Comparison of ENCODE assay signal across 18 cellular contexts in genomic region chr3:128335621-128336296, GRCh38.
DNase-seq lines count a peak whose midpoint lies in the region; ATAC-seq and TF ChIP-seq lines count a peak whose summit lies in the region.
"Had no signal": no experiment of that assay in that cellular context is flagged by ENCODE, and none has a peak within 500 bp of the region (broad histone marks: within the 10 kb centered on the region; RNA-seq: fewer than 3 reads in every experiment).

No MANE protein-coding gene starts in this region.

- TF ChIP-seq CTCF in breast epithelium (IDR thresholded peaks at IDR 0.05) (no peak), lower lobe of right lung (IDR thresholded peaks at IDR 0.05) (no peak), type B pancreatic cell (conservative IDR thresholded peaks at IDR 0.05) (no peak)

- POLR2A ChIA-PET in activated naive CD8-positive, alpha-beta T cell treated with anti-CD3 and anti-CD28 coated beads, Interleukin-2, amount 10 ng/mL, durations not matched to agents 7 days and 5 days (lab: Charles Lee), result interaction anchor here (0.6 kb wide), 1 partner anchor 20 kb away, joined by 4 read pairs; no protein-coding TSS in a partner anchor
- POLR2A ChIA-PET in activated CD4-positive, alpha-beta memory T cell treated with anti-CD3 and anti-CD28 coated beads for 36 hours (lab: Charles Lee), result no interaction called here

- H3K4me3 Mint-ChIP-seq in activated naive CD8-positive, alpha-beta T cell treated with anti-CD3 and anti-CD28 coated beads, Interleukin-2, amount 10 ng/mL, durations not matched to agents 7 days and 5 days, result no peak overlapping the region
- no peak overlapping the region for H3K4me3 Mint-ChIP-seq in activated naive CD8-positive, alpha-beta T cell treated with anti-CD3 and anti-CD28 coated beads, Interleukin-2, amount 50 U/mL, for 24 hours
- peak overlapping the region; percentile 38 for H3K4me3 Mint-ChIP-seq in type B pancreatic cell
- no peak overlapping the region for H3K4me3 Mint-ChIP-seq in activated CD4-positive, alpha-beta memory T cell treated with anti-CD3 and anti-CD28 coated beads for 36 hours
- H3K4me3 Mint-ChIP-seq: activated T-cell treated with anti-CD3 and anti-CD28 coated beads, Interleukin-2, amount 50 U/mL, for 72 hours; stimulated activated naive CD8-positive, alpha-beta T cell treated with anti-CD3 and anti-CD28 coated beads, Interleukin-15, amount 100 ng/mL, for 72 hours had no signal

- H3K9me3 ChIP-seq in breast epithelium, result no peaks in the 10 kb centered on the region
- H3K9me3 ChIP-seq in lower lobe of right lung, result no peaks in the 10 kb centered on the region
- H3K9me3 ChIP-seq: vagina had no signal

- H3K27ac Mint-ChIP-seq in activated naive CD8-positive, alpha-beta T cell treated with anti-CD3 and anti-CD28 coated beads, Interleukin-2, amount 10 ng/mL, durations not matched to agents 7 days and 5 days, result peak overlapping the region; percentile 45
- no peak overlapping the region for H3K27ac Mint-ChIP-seq in activated naive CD8-positive, alpha-beta T cell treated with anti-CD3 and anti-CD28 coated beads, Interleukin-2, amount 50 U/mL, for 24 hours
- peak overlapping the region; percentile 63 for H3K27ac Mint-ChIP-seq in type B pancreatic cell
- no peak overlapping the region for H3K27ac Mint-ChIP-seq in activated CD4-positive, alpha-beta memory T cell treated with anti-CD3 and anti-CD28 coated beads for 36 hours
- H3K27ac Mint-ChIP-seq: activated T-cell treated with anti-CD3 and anti-CD28 coated beads, Interleukin-2, amount 50 U/mL, for 72 hours had no signal

- ATAC-seq in activated naive CD8-positive, alpha-beta T cell treated with anti-CD3 and anti-CD28 coated beads, Interleukin-2, amount 10 ng/mL, durations not matched to agents 7 days and 5 days (ENCODE audit: low read depth), result no peak
- ATAC-seq in activated naive CD8-positive, alpha-beta T cell treated with anti-CD3 and anti-CD28 coated beads, Interleukin-2, amount 50 U/mL, for 24 hours, result no peak
- ATAC-seq in lower lobe of right lung, result no peak
- no peak for ATAC-seq in GM18498 (IDR thresholded peaks at IDR 0.05; ENCODE audit: unreplicated experiment)
- ATAC-seq: activated T-cell treated with anti-CD3 and anti-CD28 coated beads, Interleukin-2, amount 50 U/mL, for 72 hours; HCT116; stimulated activated naive CD8-positive, alpha-beta T cell treated with anti-CD3 and anti-CD28 coated beads, Interleukin-15, amount 100 ng/mL, for 72 hours had no signal

- no peaks in the 10 kb centered on the region for H3K4me1 Mint-ChIP-seq in activated naive CD8-positive, alpha-beta T cell treated with anti-CD3 and anti-CD28 coated beads, Interleukin-2, amount 10 ng/mL, durations not matched to agents 7 days and 5 days
- no peaks in the 10 kb centered on the region for H3K4me1 Mint-ChIP-seq in activated naive CD8-positive, alpha-beta T cell treated with anti-CD3 and anti-CD28 coated beads, Interleukin-2, amount 50 U/mL, for 24 hours
- H3K4me1 Mint-ChIP-seq in type B pancreatic cell (ENCODE audit: unreplicated experiment), result peaks cover 66% of the 10 kb centered on the region
- no peaks in the 10 kb centered on the region for H3K4me1 Mint-ChIP-seq in activated CD4-positive, alpha-beta memory T cell treated with anti-CD3 and anti-CD28 coated beads for 36 hours (ENCODE audit: low read depth)
- H3K4me1 Mint-ChIP-seq: stimulated activated naive CD8-positive, alpha-beta T cell treated with anti-CD3 and anti-CD28 coated beads, Interleukin-15, amount 100 ng/mL, for 72 hours had no signal

- no peaks in the 10 kb centered on the region for H3K27me3 Mint-ChIP-seq in activated naive CD8-positive, alpha-beta T cell treated with anti-CD3 and anti-CD28 coated beads, Interleukin-2, amount 10 ng/mL, durations not matched to agents 7 days and 5 days
- H3K27me3 Mint-ChIP-seq in activated naive CD8-positive, alpha-beta T cell treated with anti-CD3 and anti-CD28 coated beads, Interleukin-2, amount 50 U/mL, for 24 hours, result no peaks in the 10 kb centered on the region
- H3K27me3 Mint-ChIP-seq in type B pancreatic cell, result no peaks in the 10 kb centered on the region
- H3K27me3 Mint-ChIP-seq in activated CD4-positive, alpha-beta memory T cell treated with anti-CD3 and anti-CD28 coated beads for 36 hours, result no peaks in the 10 kb centered on the region
- H3K27me3 Mint-ChIP-seq: stimulated activated naive CD8-positive, alpha-beta T cell treated with anti-CD3 and anti-CD28 coated beads, Interleukin-15, amount 100 ng/mL, for 72 hours had no signal

- H3K27ac ChIP-seq in breast epithelium (peak overlapping the region; percentile 71 to 72), lower lobe of right lung (no peak overlapping the region)
- H3K27ac ChIP-seq: epithelial cell of prostate, SK-N-MC, vagina had no signal

- CTCF ChIA-PET in activated CD4-positive, alpha-beta memory T cell treated with anti-CD3 and anti-CD28 coated beads for 36 hours (lab: Charles Lee), result interaction anchor here (0.9 kb wide), 1 partner anchor 241 kb away, joined by 3 read pairs; no protein-coding TSS in a partner anchor

- H3K27me3 ChIP-seq in breast epithelium, result no peaks in the 10 kb centered on the region
- no peaks in the 10 kb centered on the region for H3K27me3 ChIP-seq in lower lobe of right lung (ENCODE audit: low read depth)
- H3K27me3 ChIP-seq: vagina had no signal

- intact Hi-C loops in breast epithelium (cut with DNase I; ENCODE audit: low total_unique reads) (loop anchor here (1.0 kb wide), 1 partner anchor 21 kb away; no protein-coding TSS in a partner anchor), lower lobe of right lung (cut with DNase I) (no loop called here)
- intact Hi-C loops in activated CD4-positive, alpha-beta memory T cell treated with anti-CD3 and anti-CD28 coated beads for 36 hours (cut with micrococcal nuclease), result no loop called here

- no peaks in the 10 kb centered on the region for H3K9me3 Mint-ChIP-seq in activated naive CD8-positive, alpha-beta T cell treated with anti-CD3 and anti-CD28 coated beads, Interleukin-2, amount 10 ng/mL, durations not matched to agents 7 days and 5 days
- H3K9me3 Mint-ChIP-seq in activated naive CD8-positive, alpha-beta T cell treated with anti-CD3 and anti-CD28 coated beads, Interleukin-2, amount 50 U/mL, for 24 hours, result no peaks in the 10 kb centered on the region
- no peaks in the 10 kb centered on the region for H3K9me3 Mint-ChIP-seq in type B pancreatic cell
- no peaks in the 10 kb centered on the region for H3K9me3 Mint-ChIP-seq in activated CD4-positive, alpha-beta memory T cell treated with anti-CD3 and anti-CD28 coated beads for 36 hours
- H3K9me3 Mint-ChIP-seq: activated T-cell treated with anti-CD3 and anti-CD28 coated beads, Interleukin-2, amount 50 U/mL, for 72 hours; stimulated activated naive CD8-positive, alpha-beta T cell treated with anti-CD3 and anti-CD28 coated beads, Interleukin-15, amount 100 ng/mL, for 72 hours had no signal

- TF ChIP-seq POLR2A in breast epithelium (IDR thresholded peaks at IDR 0.05), result no peak

- peaks cover 0 to 11% of the 10 kb centered on the region in 2 donors for H3K4me1 ChIP-seq in breast epithelium
- H3K4me1 ChIP-seq in lower lobe of right lung, result no peaks in the 10 kb centered on the region

- H3K4me3 ChIP-seq in breast epithelium (no peak overlapping the region), lower lobe of right lung (no peak overlapping the region)
- H3K4me3 ChIP-seq: SK-N-MC, vagina had no signal

- peak; percentile 10 for DNase-seq in activated naive CD8-positive, alpha-beta T cell treated with anti-CD3 and anti-CD28 coated beads, Interleukin-2, amount 10 ng/mL, durations not matched to agents 7 days and 5 days
- no peak for DNase-seq in activated naive CD8-positive, alpha-beta T cell treated with anti-CD3 and anti-CD28 coated beads, Interleukin-2, amount 50 U/mL, for 24 hours
- DNase-seq in breast epithelium (ENCODE audit: low spot score in 2 of 2) (peak; percentile 60 to 85), lower lobe of right lung (peak; percentile 41), type B pancreatic cell (ENCODE audit: extremely low spot score, unreplicated experiment) (no peak)
- DNase-seq in activated naive CD4-positive, alpha-beta T cell treated with Interleukin-2 at 50 U/mL for 16 hours, result no peak
- DNase-seq in activated CD4-positive, alpha-beta memory T cell treated with anti-CD3 and anti-CD28 coated beads for 36 hours, result no peak
- DNase-seq: activated CD4-positive, alpha-beta T cell treated with anti-CD3 and anti-CD28 coated beads, Interleukin-2, amount 50 U/mL, for 4 hours; activated T-cell treated with anti-CD3 and anti-CD28 coated beads, Interleukin-2, amount 50 U/mL, for 72 hours; amygdala; MV-4-11; stimulated activated CD4-positive, alpha-beta T cell treated with anti-CD3 and anti-CD28 coated beads, Interleukin-12 subunit alpha, Interleukin-12 subunit beta, amount 100 ng/mL, for 4 hours; stimulated activated naive CD8-positive, alpha-beta T cell treated with anti-CD3 and anti-CD28 coated beads, Interleukin-15, amount 100 ng/mL, for 72 hours had no signal

- no peaks in the 10 kb centered on the region for H3K36me3 ChIP-seq in breast epithelium
- peaks cover 8% of the 10 kb centered on the region for H3K36me3 ChIP-seq in lower lobe of right lung
- H3K36me3 ChIP-seq: vagina had no signal

- H3K36me3 Mint-ChIP-seq in activated naive CD8-positive, alpha-beta T cell treated with anti-CD3 and anti-CD28 coated beads, Interleukin-2, amount 10 ng/mL, durations not matched to agents 7 days and 5 days, result no peaks in the 10 kb centered on the region
- H3K36me3 Mint-ChIP-seq in activated naive CD8-positive, alpha-beta T cell treated with anti-CD3 and anti-CD28 coated beads, Interleukin-2, amount 50 U/mL, for 24 hours (ENCODE audit: low read depth), result peaks cover 3% of the 10 kb centered on the region
- peaks cover 7% of the 10 kb centered on the region for H3K36me3 Mint-ChIP-seq in type B pancreatic cell
- peaks cover 2% of the 10 kb centered on the region for H3K36me3 Mint-ChIP-seq in activated CD4-positive, alpha-beta memory T cell treated with anti-CD3 and anti-CD28 coated beads for 36 hours

Comparison
In these comparisons a context has a peak if more than half of its experiments do, and no peak if none do; other contexts are left out.
1. DNase-seq: peak in activated naive CD8-positive, alpha-beta T cell treated with anti-CD3 and anti-CD28 coated beads, Interleukin-2, amount 10 ng/mL, durations not matched to agents 7 days and 5 days (single experiment), breast epithelium (2 of 2) and lower lobe of right lung (single experiment); none in activated naive CD8-positive, alpha-beta T cell treated with anti-CD3 and anti-CD28 coated beads, Interleukin-2, amount 50 U/mL, for 24 hours (single experiment), type B pancreatic cell (single experiment), activated naive CD4-positive, alpha-beta T cell treated with Interleukin-2 at 50 U/mL for 16 hours (single experiment) and activated CD4-positive, alpha-beta memory T cell treated with anti-CD3 and anti-CD28 coated beads for 36 hours (single experiment).
2. H3K27ac Mint-ChIP-seq: peak in activated naive CD8-positive, alpha-beta T cell treated with anti-CD3 and anti-CD28 coated beads, Interleukin-2, amount 10 ng/mL, durations not matched to agents 7 days and 5 days (single experiment) and type B pancreatic cell (single experiment); none in activated naive CD8-positive, alpha-beta T cell treated with anti-CD3 and anti-CD28 coated beads, Interleukin-2, amount 50 U/mL, for 24 hours (single experiment) and activated CD4-positive, alpha-beta memory T cell treated with anti-CD3 and anti-CD28 coated beads for 36 hours (single experiment).